ENCODE assay signal across 18 cellular contexts in the genomic region with DNA sequence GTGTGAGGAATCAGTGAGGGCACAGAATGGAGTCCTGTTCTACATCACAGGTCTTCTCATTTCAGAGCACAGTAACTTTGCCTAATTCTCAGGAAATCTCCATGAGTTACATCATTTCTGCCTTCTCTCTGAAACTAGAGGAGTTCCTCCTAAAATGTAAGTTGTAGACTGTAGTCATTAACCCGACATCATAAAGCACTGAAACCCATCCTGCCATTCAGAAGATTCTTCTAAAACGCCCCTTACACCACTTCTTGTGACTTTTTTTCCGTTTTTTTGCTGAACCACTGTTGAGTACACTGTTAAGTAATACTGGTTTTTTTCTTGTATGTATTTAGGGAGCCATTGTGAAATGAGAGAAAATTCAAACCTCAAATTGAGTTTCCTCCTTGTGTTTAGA.
"Had no signal": no experiment of that assay in that cellular context is flagged by ENCODE, and none has a peak within 500 bp of the region (broad histone marks: within the 10 kb centered on the region; RNA-seq: fewer than 3 reads in every experiment).

No MANE protein-coding gene starts in this region.

- H3K27me3 Mint-ChIP-seq: stimulated activated naive CD8-positive, alpha-beta T cell treated with anti-CD3 and anti-CD28 coated beads, Interleukin-15, amount 100 ng/mL, for 72 hours had no signal

- DNase-seq: activated CD4-positive, alpha-beta T cell treated with anti-CD3 and anti-CD28 coated beads for 1 hour; activated CD8-positive, alpha-beta memory T cell treated with anti-CD3 and anti-CD28 coated beads, Interleukin-2, amount 50 U/mL, for 48 hours; activated naive CD4-positive, alpha-beta T cell; activated T-cell treated with anti-CD3 and anti-CD28 coated beads, Interleukin-2, amount 50 U/mL, for 4 hours; effector CD4-positive, alpha-beta T cell; foreskin fibroblast; heart right ventricle; islet precursor cell; left cardiac atrium; mesenchymal stem cell; occipital lobe; small intestine; stimulated activated CD4-positive, alpha-beta T cell treated with anti-CD3 and anti-CD28 coated beads, Interleukin-2, amount 100 ng/mL, for 24 hours; stimulated activated naive CD8-positive, alpha-beta T cell treated with anti-CD3 and anti-CD28 coated beads, Interleukin-15, amount 100 ng/mL, for 72 hours; tibial artery had no signal

- H3K4me3 Mint-ChIP-seq: activated T-cell treated with anti-CD3 and anti-CD28 coated beads, Interleukin-2, amount 50 U/mL, for 4 hours; stimulated activated effector memory CD8-positive, alpha-beta T cell treated with anti-CD3 and anti-CD28 coated beads, Interleukin-12 subunit alpha, Interleukin-12 subunit beta, amount 100 ng/mL, for 72 hours; stimulated activated naive CD8-positive, alpha-beta T cell treated with anti-CD3 and anti-CD28 coated beads, Interleukin-15, amount 100 ng/mL, for 72 hours had no signal

- H3K27ac Mint-ChIP-seq: activated T-helper 2 cell treated with anti-CD3 and anti-CD28 coated beads, Interferon-gamma antibody, Interleukin-2, Interleukin-4, amounts not matched to agents 10 μg/mL and 5 μg/mL and 100 μg/mL, durations not matched to agents 14 hours and 24 hours and 36 hours had no signal

- H3K9me3 Mint-ChIP-seq: activated T-cell treated with anti-CD3 and anti-CD28 coated beads, Interleukin-2, amount 50 U/mL, for 4 hours; activated T-helper 2 cell treated with anti-CD3 and anti-CD28 coated beads, Interferon-gamma antibody, Interleukin-2, Interleukin-4, amounts not matched to agents 10 μg/mL and 5 μg/mL and 100 μg/mL, durations not matched to agents 14 hours and 24 hours and 36 hours; stimulated activated effector memory CD8-positive, alpha-beta T cell treated with anti-CD3 and anti-CD28 coated beads, Interleukin-12 subunit alpha, Interleukin-12 subunit beta, amount 100 ng/mL, for 72 hours; stimulated activated naive CD8-positive, alpha-beta T cell treated with anti-CD3 and anti-CD28 coated beads, Interleukin-15, amount 100 ng/mL, for 72 hours had no signal

- ATAC-seq: activated T-cell treated with anti-CD3 and anti-CD28 coated beads, Interleukin-2, amount 50 U/mL, for 4 hours; heart right ventricle; left cardiac atrium; sciatic nerve; stimulated activated effector memory CD8-positive, alpha-beta T cell treated with anti-CD3 and anti-CD28 coated beads, Interleukin-12 subunit alpha, Interleukin-12 subunit beta, amount 100 ng/mL, for 72 hours; stimulated activated naive CD8-positive, alpha-beta T cell treated with anti-CD3 and anti-CD28 coated beads, Interleukin-15, amount 100 ng/mL, for 72 hours had no signal
